6 cellular contexts compared by ENCODE assay signal in genomic region chr11:47259178-47259977, GRCh38. TPM values are rescaled to one million over a fixed set of nuclear protein-coding genes. Genes with fewer than 3 reads are reported as not detected.
DNase-seq lines count a peak whose midpoint lies in the region; ATAC-seq and TF ChIP-seq lines count a peak whose summit lies in the region.

No MANE protein-coding gene starts in this region.

- H3K27me3 ChIP-seq in Caco-2 (replicated peaks; ENCODE audit: control insufficient read depth, insufficient read depth, low read length) (no peaks in the 10 kb centered on the region), KMS-11 (ENCODE audit: insufficient read depth, low read depth) (no peaks in the 10 kb centered on the region), MG63 (no peaks in the 10 kb centered on the region)

- no peak overlapping the region for H3K4me3 ChIP-seq in Caco-2 (ENCODE audit: low read depth, low read length)
- no peak overlapping the region for H3K4me3 ChIP-seq in KMS-11 (IDR thresholded peaks at IDR 0.05; ENCODE audit: insufficient read depth, low read depth, low read length)
- no peak overlapping the region for H3K4me3 ChIP-seq in mucosa of descending colon
- no peak overlapping the region for H3K4me3 ChIP-seq in MG63

- H3K4me1 ChIP-seq in Caco-2 (peaks cover 40% of the 10 kb centered on the region), KMS-11 (ENCODE audit: low read depth, poor library complexity, severe bottlenecking) (no peaks in the 10 kb centered on the region), mucosa of descending colon (ENCODE audit: low read depth) (peaks cover 34% of the 10 kb centered on the region)

- DNase-seq in Caco-2 = peak; percentile 68 to 71
- DNase-seq in activated naive CD8-positive, alpha-beta T cell treated with anti-CD3 and anti-CD28 coated beads, Interleukin-2, amount 50 U/mL, for 16 hours (ENCODE audit: low read depth, low spot score) = peak; percentile 25
- DNase-seq in mucosa of descending colon = peak; percentile 71 to 81 (median 81)
- no peak for DNase-seq in NCI-H524 treated with DMSO at 0.1 percent for 48 hours (lab: John Stamatoyannopoulos, UW)
- no peak for DNase-seq in MG63

- no peaks in the 10 kb centered on the region for H4K20me1 ChIP-seq in KMS-11 (ENCODE audit: insufficient read depth)

- H3K36me3 Mint-ChIP-seq in Caco-2 (ENCODE audit: insufficient read depth, unreplicated experiment) = peaks cover 25% of the 10 kb centered on the region

- peak; percentile 86 for ATAC-seq in mucosa of descending colon

- no peaks in the 10 kb centered on the region for H3K79me2 ChIP-seq in KMS-11 (ENCODE audit: insufficient read depth, low read depth)

- no peak overlapping the region for H2AFZ ChIP-seq in KMS-11 (ENCODE audit: low read depth)

- H3K9ac ChIP-seq in KMS-11 = no peak overlapping the region

- TF ChIP-seq CTCF in Caco-2 (IDR thresholded peaks at IDR 0.05; ENCODE audit: insufficient read depth in 1 of 2, low read depth in 1 of 2, low read length in 1 of 2, severe bottlenecking in 1 of 2, unreplicated experiment in 1 of 2) (peak; percentile 78 to 79), KMS-11 (conservative IDR thresholded peaks at IDR 0.05; ENCODE audit: low read depth, low read length) (peak; percentile 70), mucosa of descending colon (IDR thresholded peaks at IDR 0.05) (no peak)

- no peak overlapping the region for H3K4me2 ChIP-seq in KMS-11

- CTCF ChIA-PET in Caco-2 (lab: Charles Lee) = interaction anchor here (0.5 to 4.0 kb wide), 22 partner anchors 9 to 454 kb away, joined by 3 to 31 read pairs (median 5); partner anchors contain the start of genes ACP2, DDB2 and PACSIN3

- H3K4me3 Mint-ChIP-seq in Caco-2 (ENCODE audit: unreplicated experiment) = peak overlapping the region; percentile 35

- H3K27ac Mint-ChIP-seq in Caco-2 (ENCODE audit: unreplicated experiment) = peak overlapping the region; percentile 53

- H3K36me3 ChIP-seq in Caco-2 (ENCODE audit: control insufficient read depth, insufficient read depth, low read length) (peaks cover 2% of the 10 kb centered on the region), KMS-11 (ENCODE audit: insufficient read depth) (no peaks in the 10 kb centered on the region), mucosa of descending colon (ENCODE audit: low read depth) (no peaks in the 10 kb centered on the region), MG63 (no peaks in the 10 kb centered on the region)

- no TSS peak for BruUV-seq in Caco-2 (replicated peaks; lab: Mats Ljungman, UMichigan)

- POLR2A ChIA-PET in Caco-2 (lab: Charles Lee) = interaction anchor here (0.9 to 1.4 kb wide), 4 partner anchors 10 to 73 kb away, joined by 3 to 8 read pairs (median 4); partner anchors contain the start of genes ACP2 and DDB2

- intact Hi-C loops in Caco-2 (cut with micrococcal nuclease; ENCODE audit: unreplicated experiment) = loop anchor here (1.0 to 5.0 kb wide), 4 partner anchors 10 to 148 kb away; partner anchors contain the start of gene SLC39A13
- intact Hi-C loops in mucosa of descending colon (cut with DNase I, micrococcal nuclease) = loop anchor here in 1 of 2 donors (5.0 kb wide), 1 partner anchor 42 kb away; no protein-coding TSS in a partner anchor

- no peaks in the 10 kb centered on the region for H3K27me3 Mint-ChIP-seq in Caco-2 (ENCODE audit: insufficient read depth, unreplicated experiment)

- H3K9me3 ChIP-seq in Caco-2 = no peaks in the 10 kb centered on the region
- H3K9me3 ChIP-seq in mucosa of descending colon = no peaks in the 10 kb centered on the region
- no peaks in the 10 kb centered on the region for H3K9me3 ChIP-seq in MG63

- no peak overlapping the region for H3K27ac ChIP-seq in KMS-11

- no peaks in the 10 kb centered on the region for H3K9me3 Mint-ChIP-seq in Caco-2 (ENCODE audit: unreplicated experiment)

- peaks cover 36% of the 10 kb centered on the region for H3K4me1 Mint-ChIP-seq in Caco-2 (ENCODE audit: low read depth, unreplicated experiment)

RNA-seq across cellular contexts. Expression of gene NR1H3, which starts 1.6 kb away (rescaled TPM):
- total RNA-seq in Caco-2 (2022) (40.8 and 44.8 TPM in 2 replicates), mucosa of descending colon (10 to 100 TPM; 49.1 to 73.5 (median 50.6) TPM)
- 11.3 and 12.6 TPM in 2 replicates for total RNA-seq in MG63 (2014; rRNA removed; shearing (Covaris generic); ENCODE audit: low replicate concordance)

RNA-seq across cellular contexts. Expression of gene MADD, which starts 10.6 kb away (rescaled TPM):
- total RNA-seq in Caco-2 (2022) (63.8 and 65.9 TPM in 2 replicates), mucosa of descending colon (10 to 100 TPM; 45.0 to 69.6 (median 67.3) TPM)
- total RNA-seq in MG63 (2014; rRNA removed; shearing (Covaris generic); ENCODE audit: low replicate concordance) = 6.9 and 7.8 TPM in 2 replicates

RNA-seq across cellular contexts. Expression of gene ACP2, which starts 10.8 kb away (rescaled TPM):
- total RNA-seq in Caco-2 (2022) (44.7 and 48.2 TPM in 2 replicates), mucosa of descending colon (10 to 100 TPM; 42.6 to 53.8 (median 51.1) TPM)
- total RNA-seq in MG63 (2014; rRNA removed; shearing (Covaris generic); ENCODE audit: low replicate concordance) = 9.6 and 42.7 TPM in 2 replicates

RNA-seq across cellular contexts. Expression of gene DDB2, which starts 44.6 kb away (rescaled TPM):
- 42.2 and 43.7 TPM in 2 replicates for total RNA-seq in Caco-2 (2022)
- total RNA-seq in mucosa of descending colon = 10 to 100 TPM; 29.8 to 41.2 (median 37.2) TPM
- total RNA-seq in MG63 (2014; rRNA removed; shearing (Covaris generic); ENCODE audit: low replicate concordance) = 13.9 and 20.0 TPM in 2 replicates

Comparison
In these comparisons a context has a peak if more than half of its experiments do, and no peak if none do; other contexts are left out.
1. DNase-seq: peak in Caco-2 (2 of 2), activated naive CD8-positive, alpha-beta T cell treated with anti-CD3 and anti-CD28 coated beads, Interleukin-2, amount 50 U/mL, for 16 hours (single experiment) and mucosa of descending colon (3 of 3); none in NCI-H524 treated with DMSO at 0.1 percent for 48 hours (single experiment) and MG63 (single experiment).